Comparison of ENCODE assay signal across 8 cellular contexts in the genomic region with DNA sequence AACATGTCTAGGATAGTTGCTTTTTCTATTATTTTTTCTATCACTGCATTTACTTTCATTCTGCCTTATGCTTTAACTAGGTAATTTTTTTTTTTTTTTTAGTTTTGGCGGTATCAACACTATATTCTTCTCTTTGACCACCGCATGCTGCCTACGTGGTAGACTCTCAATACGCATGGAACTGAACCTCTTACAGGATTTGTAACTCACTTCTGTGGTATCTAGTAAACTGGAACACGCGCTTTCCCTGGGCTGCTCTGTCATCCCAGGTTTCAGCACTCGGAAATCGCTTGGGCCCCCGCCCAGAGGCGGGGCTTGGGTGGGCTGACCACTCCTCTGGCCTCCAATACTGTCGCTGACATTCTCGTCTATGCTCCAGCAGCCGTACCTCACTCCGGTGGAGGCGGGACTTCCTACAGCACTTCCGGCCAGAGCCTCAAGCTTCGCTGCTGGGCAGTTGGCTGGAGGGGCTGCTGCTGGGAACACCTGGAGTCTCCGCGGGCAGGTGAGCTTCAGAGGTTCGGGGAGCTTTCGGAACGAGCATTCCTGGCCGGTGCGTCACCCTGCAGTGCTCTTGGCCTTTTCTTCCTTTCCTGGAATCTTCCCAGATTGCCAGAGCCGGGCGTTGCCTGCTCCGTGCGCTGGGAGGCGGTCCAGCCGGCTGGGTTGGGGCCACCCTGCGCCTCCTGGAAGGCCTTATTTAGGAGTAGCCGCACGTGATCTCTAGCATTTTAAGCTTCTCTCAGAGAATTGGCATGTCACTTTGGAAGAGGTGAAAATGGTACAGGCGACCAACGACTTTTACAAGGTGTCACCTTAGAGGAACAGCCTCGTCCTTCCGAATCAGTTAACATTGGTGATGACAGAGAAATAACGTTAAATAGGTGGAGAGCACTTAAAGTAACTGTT. TPM values are rescaled to one million over a fixed set of nuclear protein-coding genes. Genes with fewer than 3 reads are reported as not detected.
DNase-seq lines count a peak whose midpoint lies in the region; ATAC-seq, FAIRE-seq and TF ChIP-seq lines count a peak whose summit lies in the region.

A gene with protein sequence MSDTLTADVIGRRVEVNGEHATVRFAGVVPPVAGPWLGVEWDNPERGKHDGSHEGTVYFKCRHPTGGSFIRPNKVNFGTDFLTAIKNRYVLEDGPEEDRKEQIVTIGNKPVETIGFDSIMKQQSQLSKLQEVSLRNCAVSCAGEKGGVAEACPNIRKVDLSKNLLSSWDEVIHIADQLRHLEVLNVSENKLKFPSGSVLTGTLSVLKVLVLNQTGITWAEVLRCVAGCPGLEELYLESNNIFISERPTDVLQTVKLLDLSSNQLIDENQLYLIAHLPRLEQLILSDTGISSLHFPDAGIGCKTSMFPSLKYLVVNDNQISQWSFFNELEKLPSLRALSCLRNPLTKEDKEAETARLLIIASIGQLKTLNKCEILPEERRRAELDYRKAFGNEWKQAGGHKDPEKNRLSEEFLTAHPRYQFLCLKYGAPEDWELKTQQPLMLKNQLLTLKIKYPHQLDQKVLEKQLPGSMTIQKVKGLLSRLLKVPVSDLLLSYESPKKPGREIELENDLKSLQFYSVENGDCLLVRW (plus strand): TSS at position 428 of the 909 bp plus-strand sequence. CDS start 12,623 bp downstream, outside the sequence.

- no peaks in the 10 kb centered on the region for H3K4me1 ChIP-seq in small intestine (ENCODE audit: control insufficient read depth in 2 of 2, insufficient read depth in 1 of 2, low read depth in 1 of 2, low read length in 1 of 2)

- 0% methylated on average over 38 of the region's 38 CpGs for WGBS in small intestine, 3 donors

- no peaks in the 10 kb centered on the region for H3K36me3 ChIP-seq in small intestine (ENCODE audit: control insufficient read depth in 2 of 2, insufficient read depth in 2 of 2, low read length in 2 of 2)

- peak; percentile 12 for TF ChIP-seq CTCF in AG04449 (IDR thresholded peaks at IDR 0.05; ENCODE audit: insufficient read depth, low read length, missing control alignments)
- no peak for TF ChIP-seq CTCF in WTC11 (IDR thresholded peaks at IDR 0.05)
- peak; percentile 43 for TF ChIP-seq CTCF in cardiac fibroblast (IDR thresholded peaks at IDR 0.05; ENCODE audit: low read depth, low read length)

- CTCF ChIA-PET in AG04449 (lab: Yijun Ruan, JAX), result interaction anchor here (1.3 kb wide), 1 partner anchor 10 kb away, joined by 3 read pairs; no protein-coding TSS in a partner anchor
- CTCF ChIA-PET in WTC11 (lab: Charles Lee), result interaction anchor here (0.6 to 1.3 kb wide), 5 partner anchors 48 to 543 kb away, joined by 3 to 8 read pairs (median 4); no protein-coding TSS in a partner anchor

- peak; percentile 39 for FAIRE-seq in small intestine (lab: Jason Lieb, UNC)

- H3K4me3 ChIP-seq in AG04449 (ENCODE audit: low read depth, low read length) (peak within 1 kb of the TSS; percentile 85), cardiac fibroblast (replicated peaks in 1 of 2; ENCODE audit: low read depth in 2 of 2, low read length in 2 of 2) (peak within 1 kb of the TSS; percentile 75 to 85), small intestine (ENCODE audit: low read depth in 1 of 2, low read length in 2 of 2) (peak within 1 kb of the TSS; percentile 67 to 70)

- POLR2A ChIA-PET in AG04449 (lab: Yijun Ruan, JAX) (interaction anchor here (0.6 to 1.3 kb wide), 3 partner anchors 37 to 207 kb away, joined by 3 to 4 read pairs (median 3); partner anchors contain the start of genes B3GALNT2 and RBM34), WTC11 (lab: Charles Lee) (interaction anchor here (0.6 to 1.8 kb wide), 7 partner anchors 27 to 215 kb away, joined by 3 to 18 read pairs (median 3); partner anchors contain the start of genes ARID4B, GGPS1 and RBM34)

- no peaks in the 10 kb centered on the region for H3K9me3 Mint-ChIP-seq in WTC11

- peak within 1 kb of the TSS; percentile 98 for H3K4me3 Mint-ChIP-seq in WTC11

- H3K27ac ChIP-seq in small intestine (ENCODE audit: low read depth in 1 of 2, low read length in 1 of 2), result peak within 1 kb of the TSS; percentile 75 to 88

- H3K36me3 Mint-ChIP-seq in WTC11, result peaks cover 7% of the 10 kb centered on the region

- H3K27ac Mint-ChIP-seq in WTC11, result peak within 1 kb of the TSS; percentile 99

- peak; percentile 81 for DNase-seq in AG04449 (ENCODE audit: low read depth, low spot score)
- peak; percentile 98 for DNase-seq in NCI-H2227 (lab: John Stamatoyannopoulos, UW; ENCODE audit: unreplicated experiment)
- DNase-seq in WTC11 (ENCODE audit: low spot score), result peak; percentile 98
- DNase-seq in cardiac fibroblast (ENCODE audit: low read depth in 2 of 2), result peak; percentile 97
- DNase-seq in iPS-NIHi11 (ENCODE audit: low spot score), result peak; percentile 97
- peak; percentile 97 for DNase-seq in small intestine

- ATAC-seq in GM18873 (IDR thresholded peaks at IDR 0.05; ENCODE audit: low FRiP score, unreplicated experiment) (peak; percentile 99), HG03139 (IDR thresholded peaks at IDR 0.05; ENCODE audit: unreplicated experiment) (peak; percentile 100), WTC11 (peak; percentile 99)

- H3K9me3 ChIP-seq in small intestine (ENCODE audit: control insufficient read depth, low read depth), result no peaks in the 10 kb centered on the region

- H3K27me3 Mint-ChIP-seq in WTC11 (ENCODE audit: low read depth), result no peaks in the 10 kb centered on the region; the same call in 1 of the 2 replicates

- H3K4me1 Mint-ChIP-seq in WTC11, result peaks cover 20% of the 10 kb centered on the region

- H3K27me3 ChIP-seq in small intestine (ENCODE audit: control insufficient read depth in 2 of 2, insufficient read depth in 2 of 2, low read length in 2 of 2), result no peaks in the 10 kb centered on the region

TF ChIP-seq in WTC11, 78 proteins besides CTCF, POLR2A, EP300 and RAD21 (continues in another document):
- TF ChIP-seq OVOL2 (CRISPR knock-in tag; IDR thresholded peaks at IDR 0.05; ENCODE audit: borderline replicate concordance) (no peak), KAT7 (CRISPR knock-in tag; IDR thresholded peaks at IDR 0.05; ENCODE audit: borderline replicate concordance) (no peak), ESRRA (CRISPR knock-in tag; IDR thresholded peaks at IDR 0.05; ENCODE audit: borderline replicate concordance) (no peak), CBFB (CRISPR knock-in tag; IDR thresholded peaks at IDR 0.05; ENCODE audit: low read depth) (0 out of 2 replicates have a peak, but pooled peaks have one; percentile 43), ZNF416 (CRISPR knock-in tag; IDR thresholded peaks at IDR 0.05) (no peak), GABPB1 (CRISPR knock-in tag; IDR thresholded peaks at IDR 0.05) (peak; percentile 47; the same call in 1 of the 2 replicates), GTF2I (CRISPR knock-in tag; conservative IDR thresholded peaks at IDR 0.05) (no peak), RELA (CRISPR knock-in tag; IDR thresholded peaks at IDR 0.05; ENCODE audit: borderline replicate concordance) (no peak), NFE2L1 (CRISPR knock-in tag; IDR thresholded peaks at IDR 0.05) (no peak), RORB (CRISPR knock-in tag; IDR thresholded peaks at IDR 0.05) (no peak), ZNF423 (CRISPR knock-in tag; IDR thresholded peaks at IDR 0.05) (no peak), ZNF263 (CRISPR knock-in tag; IDR thresholded peaks at IDR 0.05; ENCODE audit: low read depth) (no peak), CREM (CRISPR knock-in tag; IDR thresholded peaks at IDR 0.05) (peak; percentile 17; the same call in 1 of the 2 replicates)
- TF ChIP-seq, protein P1, sequence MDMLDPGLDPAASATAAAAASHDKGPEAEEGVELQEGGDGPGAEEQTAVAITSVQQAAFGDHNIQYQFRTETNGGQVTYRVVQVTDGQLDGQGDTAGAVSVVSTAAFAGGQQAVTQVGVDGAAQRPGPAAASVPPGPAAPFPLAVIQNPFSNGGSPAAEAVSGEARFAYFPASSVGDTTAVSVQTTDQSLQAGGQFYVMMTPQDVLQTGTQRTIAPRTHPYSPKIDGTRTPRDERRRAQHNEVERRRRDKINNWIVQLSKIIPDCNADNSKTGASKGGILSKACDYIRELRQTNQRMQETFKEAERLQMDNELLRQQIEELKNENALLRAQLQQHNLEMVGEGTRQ (CRISPR knock-in tag; IDR thresholded peaks at IDR 0.05), result peak; percentile 87
- TF ChIP-seq, protein P2, sequence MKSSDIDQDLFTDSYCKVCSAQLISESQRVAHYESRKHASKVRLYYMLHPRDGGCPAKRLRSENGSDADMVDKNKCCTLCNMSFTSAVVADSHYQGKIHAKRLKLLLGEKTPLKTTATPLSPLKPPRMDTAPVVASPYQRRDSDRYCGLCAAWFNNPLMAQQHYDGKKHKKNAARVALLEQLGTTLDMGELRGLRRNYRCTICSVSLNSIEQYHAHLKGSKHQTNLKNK (CRISPR knock-in tag; IDR thresholded peaks at IDR 0.05), result 0 out of 2 replicates have a peak, but pooled peaks have one; percentile 16
- TF ChIP-seq, protein P3, sequence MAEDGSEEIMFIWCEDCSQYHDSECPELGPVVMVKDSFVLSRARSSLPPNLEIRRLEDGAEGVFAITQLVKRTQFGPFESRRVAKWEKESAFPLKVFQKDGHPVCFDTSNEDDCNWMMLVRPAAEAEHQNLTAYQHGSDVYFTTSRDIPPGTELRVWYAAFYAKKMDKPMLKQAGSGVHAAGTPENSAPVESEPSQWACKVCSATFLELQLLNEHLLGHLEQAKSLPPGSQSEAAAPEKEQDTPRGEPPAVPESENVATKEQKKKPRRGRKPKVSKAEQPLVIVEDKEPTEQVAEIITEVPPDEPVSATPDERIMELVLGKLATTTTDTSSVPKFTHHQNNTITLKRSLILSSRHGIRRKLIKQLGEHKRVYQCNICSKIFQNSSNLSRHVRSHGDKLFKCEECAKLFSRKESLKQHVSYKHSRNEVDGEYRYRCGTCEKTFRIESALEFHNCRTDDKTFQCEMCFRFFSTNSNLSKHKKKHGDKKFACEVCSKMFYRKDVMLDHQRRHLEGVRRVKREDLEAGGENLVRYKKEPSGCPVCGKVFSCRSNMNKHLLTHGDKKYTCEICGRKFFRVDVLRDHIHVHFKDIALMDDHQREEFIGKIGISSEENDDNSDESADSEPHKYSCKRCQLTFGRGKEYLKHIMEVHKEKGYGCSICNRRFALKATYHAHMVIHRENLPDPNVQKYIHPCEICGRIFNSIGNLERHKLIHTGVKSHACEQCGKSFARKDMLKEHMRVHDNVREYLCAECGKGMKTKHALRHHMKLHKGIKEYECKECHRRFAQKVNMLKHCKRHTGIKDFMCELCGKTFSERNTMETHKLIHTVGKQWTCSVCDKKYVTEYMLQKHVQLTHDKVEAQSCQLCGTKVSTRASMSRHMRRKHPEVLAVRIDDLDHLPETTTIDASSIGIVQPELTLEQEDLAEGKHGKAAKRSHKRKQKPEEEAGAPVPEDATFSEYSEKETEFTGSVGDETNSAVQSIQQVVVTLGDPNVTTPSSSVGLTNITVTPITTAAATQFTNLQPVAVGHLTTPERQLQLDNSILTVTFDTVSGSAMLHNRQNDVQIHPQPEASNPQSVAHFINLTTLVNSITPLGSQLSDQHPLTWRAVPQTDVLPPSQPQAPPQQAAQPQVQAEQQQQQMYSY (CRISPR knock-in tag; IDR thresholded peaks at IDR 0.05), result no peak

RNA-seq across cellular contexts. Expression of the gene that starts here (rescaled TPM):
- total RNA-seq in WTC11 (2021), result 33.3 to 40.1 TPM (median 34.8 TPM) in 3 replicates
- polyA plus RNA-seq in small intestine, result 10 to 100 TPM; 14.7 to 40.9 (median 19.7) TPM

Comparison
In these comparisons a context has a peak if more than half of its experiments do, and no peak if none do; other contexts are left out.
1. Peak in every context shown above with its lines: DNase-seq, ATAC-seq, H3K4me3 ChIP-seq and H3K27ac ChIP-seq.